ENCODE assay signal across 1 cellular context in the genomic region with DNA sequence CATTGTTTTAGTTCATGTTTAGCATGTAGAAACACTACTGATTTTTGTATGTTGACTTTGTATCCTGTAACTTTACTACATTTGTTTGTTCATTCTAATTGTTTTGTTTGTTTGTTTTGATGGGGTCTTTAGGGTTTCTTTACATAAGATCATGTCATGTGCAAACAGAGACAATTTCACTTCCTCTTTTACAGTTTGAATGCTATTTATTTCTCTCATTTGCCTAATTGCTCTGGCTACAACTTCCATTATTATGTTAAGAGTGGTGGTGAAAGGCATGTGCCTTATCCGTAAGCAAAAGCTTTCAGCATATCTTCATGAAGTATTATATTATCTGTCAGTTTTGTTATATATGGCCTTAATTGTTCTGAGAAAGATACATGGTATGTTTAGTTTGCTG.
TF ChIP-seq lines count a peak whose summit lies in the region.

No MANE protein-coding gene starts in this region.

TF ChIP-seq in GM12878, 131 proteins besides CTCF, POLR2A, EP300 and RAD21 (continued from another document and continues in another):
- TF ChIP-seq HSF1 (IDR thresholded peaks at IDR 0.05; ENCODE audit: low read depth, low read length) (no peak), BRCA1 (IDR thresholded peaks at IDR 0.05; ENCODE audit: low read depth, low read length) (no peak), MAX (IDR thresholded peaks at IDR 0.05; ENCODE audit: low read depth, low read length) (no peak), MTA2 (IDR thresholded peaks at IDR 0.05; ENCODE audit: low read depth) (peak; percentile 93), SUZ12 (IDR thresholded peaks at IDR 0.05; ENCODE audit: unreplicated experiment) (no peak), CBFB (IDR thresholded peaks at IDR 0.05; ENCODE audit: low read depth) (no peak), BCL11A (IDR thresholded peaks at IDR 0.05; ENCODE audit: low read depth, low read length) (peak; percentile 62), YBX1 (IDR thresholded peaks at IDR 0.05) (no peak), SUPT20H (IDR thresholded peaks at IDR 0.05; ENCODE audit: borderline replicate concordance, control insufficient read depth, low read depth, low read length) (no peak), MEF2B (IDR thresholded peaks at IDR 0.05; ENCODE audit: partially characterized antibody, poor library complexity, severe bottlenecking) (peak; percentile 78), PBX3 (IDR thresholded peaks at IDR 0.05; ENCODE audit: insufficient replicate concordance, low read depth, low read length) (no peak), RCOR1 (conservative IDR thresholded peaks at IDR 0.05; ENCODE audit: low read depth, low read length) (no peak), PRDM15 (CRISPR knock-in tag; IDR thresholded peaks at IDR 0.05) (no peak), ZNF622 (IDR thresholded peaks at IDR 0.05) (no peak), E2F4 (IDR thresholded peaks at IDR 0.05; ENCODE audit: low read depth, low read length) (no peak), ZNF207 (IDR thresholded peaks at IDR 0.05; ENCODE audit: borderline replicate concordance) (no peak), ZZZ3 (IDR thresholded peaks at IDR 0.05; ENCODE audit: control insufficient read depth, insufficient read length, low read depth) (no peak), WRNIP1 (IDR thresholded peaks at IDR 0.05; ENCODE audit: borderline replicate concordance, low read depth, low read length) (no peak), ESRRA (IDR thresholded peaks at IDR 0.05; ENCODE audit: low read length) (no peak), LARP7 (IDR thresholded peaks at IDR 0.05) (no peak), CREB1 (IDR thresholded peaks at IDR 0.05; ENCODE audit: low read depth) (no peak), IKZF2 (IDR thresholded peaks at IDR 0.05) (peak; percentile 41 to 51; a peak in 2 of 4 replicates), ASH2L (IDR thresholded peaks at IDR 0.05; ENCODE audit: borderline replicate concordance, low read depth) (no peak), ZBED1 (IDR thresholded peaks at IDR 0.05; ENCODE audit: borderline replicate concordance) (no peak), RUNX3 (IDR thresholded peaks at IDR 0.05; ENCODE audit: low read length) (peak; percentile 28; the same call in 1 of the 2 replicates), ETV6 (conservative IDR thresholded peaks at IDR 0.05 in 1 of 2, IDR thresholded peaks at IDR 0.05 in 1 of 2; ENCODE audit: borderline replicate concordance in 1 of 2, low read depth in 1 of 2) (no peak), MYB (IDR thresholded peaks at IDR 0.05; ENCODE audit: borderline replicate concordance, low read depth, low read length) (no peak), EGR1 (IDR thresholded peaks at IDR 0.05; ENCODE audit: borderline replicate concordance in 1 of 2, low read depth in 2 of 2, low read length in 2 of 2) (no peak), STAT1 (conservative IDR thresholded peaks at IDR 0.05) (no peak), YY1 (IDR thresholded peaks at IDR 0.05; ENCODE audit: low read depth, low read length) (no peak), POU2F2 (IDR thresholded peaks at IDR 0.05; ENCODE audit: borderline replicate concordance, low read depth, low read length) (peak; percentile 50; the same call in 1 of the 3 replicates), CHD4 (IDR thresholded peaks at IDR 0.05) (no peak), MXI1 (IDR thresholded peaks at IDR 0.05; ENCODE audit: low read depth, low read length) (no peak), ZNF24 (IDR thresholded peaks at IDR 0.05) (no peak)
- TF ChIP-seq, protein P1, sequence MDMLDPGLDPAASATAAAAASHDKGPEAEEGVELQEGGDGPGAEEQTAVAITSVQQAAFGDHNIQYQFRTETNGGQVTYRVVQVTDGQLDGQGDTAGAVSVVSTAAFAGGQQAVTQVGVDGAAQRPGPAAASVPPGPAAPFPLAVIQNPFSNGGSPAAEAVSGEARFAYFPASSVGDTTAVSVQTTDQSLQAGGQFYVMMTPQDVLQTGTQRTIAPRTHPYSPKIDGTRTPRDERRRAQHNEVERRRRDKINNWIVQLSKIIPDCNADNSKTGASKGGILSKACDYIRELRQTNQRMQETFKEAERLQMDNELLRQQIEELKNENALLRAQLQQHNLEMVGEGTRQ (IDR thresholded peaks at IDR 0.05; ENCODE audit: borderline replicate concordance, low read depth, low read length), result no peak
- TF ChIP-seq, protein P2, sequence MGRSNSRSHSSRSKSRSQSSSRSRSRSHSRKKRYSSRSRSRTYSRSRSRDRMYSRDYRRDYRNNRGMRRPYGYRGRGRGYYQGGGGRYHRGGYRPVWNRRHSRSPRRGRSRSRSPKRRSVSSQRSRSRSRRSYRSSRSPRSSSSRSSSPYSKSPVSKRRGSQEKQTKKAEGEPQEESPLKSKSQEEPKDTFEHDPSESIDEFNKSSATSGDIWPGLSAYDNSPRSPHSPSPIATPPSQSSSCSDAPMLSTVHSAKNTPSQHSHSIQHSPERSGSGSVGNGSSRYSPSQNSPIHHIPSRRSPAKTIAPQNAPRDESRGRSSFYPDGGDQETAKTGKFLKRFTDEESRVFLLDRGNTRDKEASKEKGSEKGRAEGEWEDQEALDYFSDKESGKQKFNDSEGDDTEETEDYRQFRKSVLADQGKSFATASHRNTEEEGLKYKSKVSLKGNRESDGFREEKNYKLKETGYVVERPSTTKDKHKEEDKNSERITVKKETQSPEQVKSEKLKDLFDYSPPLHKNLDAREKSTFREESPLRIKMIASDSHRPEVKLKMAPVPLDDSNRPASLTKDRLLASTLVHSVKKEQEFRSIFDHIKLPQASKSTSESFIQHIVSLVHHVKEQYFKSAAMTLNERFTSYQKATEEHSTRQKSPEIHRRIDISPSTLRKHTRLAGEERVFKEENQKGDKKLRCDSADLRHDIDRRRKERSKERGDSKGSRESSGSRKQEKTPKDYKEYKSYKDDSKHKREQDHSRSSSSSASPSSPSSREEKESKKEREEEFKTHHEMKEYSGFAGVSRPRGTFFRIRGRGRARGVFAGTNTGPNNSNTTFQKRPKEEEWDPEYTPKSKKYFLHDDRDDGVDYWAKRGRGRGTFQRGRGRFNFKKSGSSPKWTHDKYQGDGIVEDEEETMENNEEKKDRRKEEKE (IDR thresholded peaks at IDR 0.05), result no peak
- TF ChIP-seq, protein P3, sequence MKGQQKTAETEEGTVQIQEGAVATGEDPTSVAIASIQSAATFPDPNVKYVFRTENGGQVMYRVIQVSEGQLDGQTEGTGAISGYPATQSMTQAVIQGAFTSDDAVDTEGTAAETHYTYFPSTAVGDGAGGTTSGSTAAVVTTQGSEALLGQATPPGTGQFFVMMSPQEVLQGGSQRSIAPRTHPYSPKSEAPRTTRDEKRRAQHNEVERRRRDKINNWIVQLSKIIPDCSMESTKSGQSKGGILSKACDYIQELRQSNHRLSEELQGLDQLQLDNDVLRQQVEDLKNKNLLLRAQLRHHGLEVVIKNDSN (IDR thresholded peaks at IDR 0.05; ENCODE audit: borderline replicate concordance, extremely low read length, insufficient read depth, low read depth, low read length), result no peak
- TF ChIP-seq, protein P4, sequence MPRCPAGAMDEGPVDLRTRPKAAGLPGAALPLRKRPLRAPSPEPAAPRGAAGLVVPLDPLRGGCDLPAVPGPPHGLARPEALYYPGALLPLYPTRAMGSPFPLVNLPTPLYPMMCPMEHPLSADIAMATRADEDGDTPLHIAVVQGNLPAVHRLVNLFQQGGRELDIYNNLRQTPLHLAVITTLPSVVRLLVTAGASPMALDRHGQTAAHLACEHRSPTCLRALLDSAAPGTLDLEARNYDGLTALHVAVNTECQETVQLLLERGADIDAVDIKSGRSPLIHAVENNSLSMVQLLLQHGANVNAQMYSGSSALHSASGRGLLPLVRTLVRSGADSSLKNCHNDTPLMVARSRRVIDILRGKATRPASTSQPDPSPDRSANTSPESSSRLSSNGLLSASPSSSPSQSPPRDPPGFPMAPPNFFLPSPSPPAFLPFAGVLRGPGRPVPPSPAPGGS (IDR thresholded peaks at IDR 0.05; ENCODE audit: borderline replicate concordance, insufficient read depth, low read depth, low read length, poor library complexity, severe bottlenecking), result no peak
- TF ChIP-seq, protein P5, sequence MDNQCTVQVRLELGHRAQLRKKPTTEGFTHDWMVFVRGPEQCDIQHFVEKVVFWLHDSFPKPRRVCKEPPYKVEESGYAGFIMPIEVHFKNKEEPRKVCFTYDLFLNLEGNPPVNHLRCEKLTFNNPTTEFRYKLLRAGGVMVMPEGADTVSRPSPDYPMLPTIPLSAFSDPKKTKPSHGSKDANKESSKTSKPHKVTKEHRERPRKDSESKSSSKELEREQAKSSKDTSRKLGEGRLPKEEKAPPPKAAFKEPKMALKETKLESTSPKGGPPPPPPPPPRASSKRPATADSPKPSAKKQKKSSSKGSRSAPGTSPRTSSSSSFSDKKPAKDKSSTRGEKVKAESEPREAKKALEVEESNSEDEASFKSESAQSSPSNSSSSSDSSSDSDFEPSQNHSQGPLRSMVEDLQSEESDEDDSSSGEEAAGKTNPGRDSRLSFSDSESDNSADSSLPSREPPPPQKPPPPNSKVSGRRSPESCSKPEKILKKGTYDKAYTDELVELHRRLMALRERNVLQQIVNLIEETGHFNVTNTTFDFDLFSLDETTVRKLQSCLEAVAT (IDR thresholded peaks at IDR 0.05), result no peak
- TF ChIP-seq, protein P6, sequence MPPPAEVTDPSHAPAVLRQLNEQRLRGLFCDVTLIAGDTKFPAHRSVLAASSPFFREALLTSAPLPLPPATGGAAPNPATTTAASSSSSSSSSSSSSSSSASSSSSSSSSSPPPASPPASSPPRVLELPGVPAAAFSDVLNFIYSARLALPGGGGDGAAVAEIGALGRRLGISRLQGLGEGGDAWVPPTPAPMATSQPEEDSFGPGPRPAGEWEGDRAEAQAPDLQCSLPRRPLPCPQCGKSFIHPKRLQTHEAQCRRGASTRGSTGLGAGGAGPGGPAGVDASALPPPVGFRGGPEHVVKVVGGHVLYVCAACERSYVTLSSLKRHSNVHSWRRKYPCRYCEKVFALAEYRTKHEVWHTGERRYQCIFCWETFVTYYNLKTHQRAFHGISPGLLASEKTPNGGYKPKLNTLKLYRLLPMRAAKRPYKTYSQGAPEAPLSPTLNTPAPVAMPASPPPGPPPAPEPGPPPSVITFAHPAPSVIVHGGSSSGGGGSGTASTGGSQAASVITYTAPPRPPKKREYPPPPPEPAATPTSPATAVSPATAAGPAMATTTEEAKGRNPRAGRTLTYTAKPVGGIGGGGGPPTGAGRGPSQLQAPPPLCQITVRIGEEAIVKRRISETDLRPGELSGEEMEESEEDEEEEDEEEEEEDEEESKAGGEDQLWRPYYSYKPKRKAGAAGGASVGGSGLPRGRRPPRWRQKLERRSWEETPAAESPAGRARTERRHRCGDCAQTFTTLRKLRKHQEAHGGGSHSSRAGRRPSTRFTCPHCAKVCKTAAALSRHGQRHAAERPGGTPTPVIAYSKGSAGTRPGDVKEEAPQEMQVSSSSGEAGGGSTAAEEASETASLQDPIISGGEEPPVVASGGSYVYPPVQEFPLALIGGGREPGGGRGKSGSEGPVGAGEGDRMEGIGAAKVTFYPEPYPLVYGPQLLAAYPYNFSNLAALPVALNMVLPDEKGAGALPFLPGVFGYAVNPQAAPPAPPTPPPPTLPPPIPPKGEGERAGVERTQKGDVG (CRISPR knock-in tag; IDR thresholded peaks at IDR 0.05), result no peak
